In the genomic region with DNA sequence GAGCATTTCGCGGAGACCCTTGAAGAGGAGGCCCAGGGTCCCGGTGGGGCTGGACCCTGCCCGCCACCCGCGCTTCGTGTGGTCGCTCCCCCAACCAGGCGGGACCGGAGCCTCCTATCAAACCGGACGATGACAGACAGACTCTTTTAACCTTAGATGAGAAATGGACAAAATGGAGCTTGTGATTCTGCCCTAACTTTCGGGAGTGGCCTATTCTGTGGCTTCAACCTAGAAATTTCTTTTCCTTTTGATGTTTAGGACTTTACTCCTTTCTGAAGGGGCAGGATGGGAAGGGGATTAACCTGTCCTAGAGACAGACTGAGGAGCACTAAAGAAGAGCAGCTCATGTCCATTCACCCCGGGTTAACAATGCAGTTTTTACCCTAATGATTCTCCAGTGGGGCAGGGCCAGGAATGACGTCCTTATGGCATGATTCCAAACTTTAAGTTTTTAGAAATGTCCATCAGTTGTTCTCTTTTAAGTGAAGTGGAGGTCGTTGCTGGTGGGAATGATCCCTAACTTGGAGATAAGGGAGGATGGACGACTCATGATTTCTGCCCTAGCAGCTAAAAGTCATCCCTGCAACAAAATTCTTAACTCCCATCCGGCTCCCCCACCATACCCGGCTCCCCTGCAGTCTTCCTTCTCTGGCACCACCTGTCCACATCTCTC, we compare ENCODE assay signal across 1 cellular context.
TF ChIP-seq lines count a peak whose summit lies in the region.

No MANE protein-coding gene starts in this region.

TF ChIP-seq in H1, 55 proteins besides CTCF, POLR2A, EP300 and RAD21:
- no peak for TF ChIP-seq CHD2 (IDR thresholded peaks at IDR 0.05; ENCODE audit: low read length)
- no peak for TF ChIP-seq NANOG (IDR thresholded peaks at IDR 0.05; ENCODE audit: insufficient read depth, low read depth, low read length, poor library complexity, severe bottlenecking)
- no peak for TF ChIP-seq TCF12 (IDR thresholded peaks at IDR 0.05; ENCODE audit: low read depth, low read length)
- no peak for TF ChIP-seq E2F6 (IDR thresholded peaks at IDR 0.05)
- no peak for TF ChIP-seq KDM4A (IDR thresholded peaks at IDR 0.05; ENCODE audit: low read depth, low read length, severe bottlenecking)
- TF ChIP-seq BRCA1 (IDR thresholded peaks at IDR 0.05; ENCODE audit: low read depth, low read length), result no peak
- TF ChIP-seq ZNF274 (IDR thresholded peaks at IDR 0.05; ENCODE audit: borderline replicate concordance, extremely low read depth, low read length), result no peak
- TF ChIP-seq BCL11A (IDR thresholded peaks at IDR 0.05; ENCODE audit: low read depth in 2 of 2, low read length in 2 of 2), result no peak
- TF ChIP-seq CREB1 (IDR thresholded peaks at IDR 0.05), result no peak
- TF ChIP-seq CBX5 (IDR thresholded peaks at IDR 0.05; ENCODE audit: low read depth, low read length), result no peak
- TF ChIP-seq RBBP5 (IDR thresholded peaks at IDR 0.05; ENCODE audit: borderline replicate concordance, low read depth, low read length), result no peak
- no peak for TF ChIP-seq CEBPB (IDR thresholded peaks at IDR 0.05; ENCODE audit: low read depth, low read length)
- no peak for TF ChIP-seq RXRA (IDR thresholded peaks at IDR 0.05; ENCODE audit: insufficient read depth, low read depth, low read length)
- no peak for TF ChIP-seq POLR2AphosphoS5 (IDR thresholded peaks at IDR 0.05; ENCODE audit: low read depth, low read length)
- no peak for TF ChIP-seq SIX5 (IDR thresholded peaks at IDR 0.05; ENCODE audit: low read depth, low read length)
- TF ChIP-seq KDM5A (IDR thresholded peaks at IDR 0.05; ENCODE audit: low read length), result no peak
